ENCODE assay signal across 17 cellular contexts in genomic region chr12:120211904-120212283, GRCh38.
"Had no signal": no experiment of that assay in that cellular context is flagged by ENCODE, and none has a peak within 500 bp of the region (broad histone marks: within the 10 kb centered on the region; RNA-seq: fewer than 3 reads in every experiment).

No MANE protein-coding gene starts in this region.

- H3K9me3 Mint-ChIP-seq: activated naive CD4-positive, alpha-beta T cell treated with anti-CD3 and anti-CD28 coated beads, Interleukin-2, amount 50 U/mL, for 24 hours; brain; T-helper 2 cell treated with Interferon-gamma antibody and Interleukin-4, amounts not matched to agents 5 μg/mL and 100 μg/mL, for 36 hours had no signal

- H3K9me3 ChIP-seq: heart right ventricle, right atrium auricular region had no signal

- H3K27ac ChIP-seq: heart right ventricle, right atrium auricular region had no signal

- H3K4me1 ChIP-seq: heart right ventricle, right atrium auricular region had no signal

- H3K27me3 ChIP-seq: heart right ventricle, right atrium auricular region had no signal

- H3K4me1 Mint-ChIP-seq: activated naive CD4-positive, alpha-beta T cell treated with anti-CD3 and anti-CD28 coated beads, Interleukin-2, amount 50 U/mL, for 24 hours; brain had no signal

- H3K27ac Mint-ChIP-seq: activated CD8-positive, alpha-beta T cell treated with anti-CD3 and anti-CD28 coated beads, Interleukin-2, amount 10 ng/mL, durations not matched to agents 7 days and 5 days; activated naive CD4-positive, alpha-beta T cell treated with anti-CD3 and anti-CD28 coated beads, Interleukin-2, amount 50 U/mL, for 24 hours; T-helper 2 cell treated with Interferon-gamma antibody and Interleukin-4, amounts not matched to agents 5 μg/mL and 100 μg/mL, for 36 hours had no signal

- H3K4me3 ChIP-seq: heart right ventricle, right atrium auricular region had no signal

- ATAC-seq: activated CD4-positive, CD25-positive, alpha-beta regulatory T cell treated with anti-CD3 and anti-CD28 coated beads, Interleukin-2, amount 50 U/mL, for 24 hours; activated CD8-positive, alpha-beta T cell treated with anti-CD3 and anti-CD28 coated beads, Interleukin-2, amount 10 ng/mL, durations not matched to agents 7 days and 5 days; left ventricle myocardium superior had no signal

- DNase-seq: activated CD8-positive, alpha-beta memory T cell treated with anti-CD3 and anti-CD28 coated beads, Interleukin-2, amount 50 U/mL, for 48 hours; activated CD8-positive, alpha-beta T cell treated with anti-CD3 and anti-CD28 coated beads, Interleukin-2, amount 10 ng/mL, durations not matched to agents 7 days and 5 days; amniotic stem cell; cerebellar nuclear complex; foreskin melanocyte; heart right ventricle; islet precursor cell; left ventricle myocardium superior; mesenchymal stem cell; SIG-M5; small intestine; trophoblast cell had no signal

- H3K4me3 Mint-ChIP-seq: activated CD8-positive, alpha-beta T cell treated with anti-CD3 and anti-CD28 coated beads, Interleukin-2, amount 10 ng/mL, durations not matched to agents 7 days and 5 days; activated naive CD4-positive, alpha-beta T cell treated with anti-CD3 and anti-CD28 coated beads, Interleukin-2, amount 50 U/mL, for 24 hours; brain; T-helper 2 cell treated with Interferon-gamma antibody and Interleukin-4, amounts not matched to agents 5 μg/mL and 100 μg/mL, for 36 hours had no signal

- H3K27me3 Mint-ChIP-seq: activated naive CD4-positive, alpha-beta T cell treated with anti-CD3 and anti-CD28 coated beads, Interleukin-2, amount 50 U/mL, for 24 hours; brain had no signal
